Comparison of ENCODE assay signal across 7 cellular contexts in genomic region chr16:4475880-4476790, GRCh38. TPM values are rescaled to one million over a fixed set of nuclear protein-coding genes. Genes with fewer than 3 reads are reported as not detected.
A peak's percentile ranks its signal among the peaks of the same experiment; 100 is the strongest.
DNase-seq lines count a peak whose midpoint lies in the region; ATAC-seq and TF ChIP-seq lines count a peak whose summit lies in the region.

Gene HMOX2 (plus strand): TSS chr16:4476398. CDS start chr16:4505525, 29,127 bp downstream.

- ATAC-seq in GM18505 (IDR thresholded peaks at IDR 0.05; ENCODE audit: unreplicated experiment) (peak; percentile 79), HG02970 (IDR thresholded peaks at IDR 0.05; ENCODE audit: low FRiP score, unreplicated experiment) (peak; percentile 87)

- H3K4me3 ChIP-seq in astrocyte of the cerebellum (ENCODE audit: low read depth, low read length) (peak within 1 kb of the TSS; percentile 95), hepatocyte (peak within 1 kb of the TSS; percentile 72), retinal pigment epithelial cell (ENCODE audit: low read length) (peak within 1 kb of the TSS; percentile 75)

- peak; percentile 94 for TF ChIP-seq POLR2A in GM18505 (IDR thresholded peaks at IDR 0.05; ENCODE audit: borderline replicate concordance, extremely low read depth, insufficient read depth, insufficient read length)

- peaks cover 56% of the 10 kb centered on the region for H3K79me2 ChIP-seq in hepatocyte

- peak; percentile 88 for DNase-seq in NCI-H2029 (lab: John Stamatoyannopoulos, UW)
- DNase-seq in T-helper 22 cell (ENCODE audit: low read depth), result peak; percentile 83
- peak; percentile 47 for DNase-seq in astrocyte of the cerebellum (ENCODE audit: low read depth)
- DNase-seq in hepatocyte (ENCODE audit: low spot score), result peak; percentile 97
- peak; percentile 71 for DNase-seq in retinal pigment epithelial cell (ENCODE audit: low read depth)

- H2AFZ ChIP-seq in hepatocyte, result peak within 1 kb of the TSS; percentile 79

- no peaks in the 10 kb centered on the region for H3K36me3 ChIP-seq in hepatocyte (replicated peaks; ENCODE audit: insufficient read depth, low read depth)

- peak within 1 kb of the TSS; percentile 87 for H3K4me2 ChIP-seq in hepatocyte

- H3K9me2 ChIP-seq in hepatocyte (replicated peaks; ENCODE audit: insufficient read depth), result no peaks in the 10 kb centered on the region

- H4K20me1 ChIP-seq in hepatocyte (ENCODE audit: insufficient read depth, poor library complexity, severe bottlenecking), result peaks cover 9% of the 10 kb centered on the region

- H3K9me3 ChIP-seq in hepatocyte (ENCODE audit: low read depth), result no peaks in the 10 kb centered on the region

- no peaks in the 10 kb centered on the region for H3K4me1 ChIP-seq in hepatocyte (ENCODE audit: insufficient read depth)

- TF ChIP-seq CTCF in astrocyte of the cerebellum (IDR thresholded peaks at IDR 0.05; ENCODE audit: low read depth, low read length, missing control alignments) (peak; percentile 54), hepatocyte (IDR thresholded peaks at IDR 0.05; ENCODE audit: poor library complexity) (peak; percentile 53), retinal pigment epithelial cell (conservative IDR thresholded peaks at IDR 0.05; ENCODE audit: low read depth, low read length) (peak; percentile 38)

- in situ Hi-C loops in astrocyte of the cerebellum (cut with HindIII; ENCODE audit: low sequenced_read_pairs), result no loop called here

- WGBS in hepatocyte (ENCODE audit: low lambda C conversion rate, missing lambda C conversion rate), result 14% methylated on average over 60 of the region's 70 CpGs

- no peaks in the 10 kb centered on the region for H3K27me3 ChIP-seq in hepatocyte

- peak within 1 kb of the TSS; percentile 95 for H3K27ac ChIP-seq in hepatocyte

RNA-seq across cellular contexts. Expression of gene HMOX2, which starts in this region (rescaled TPM):
- total RNA-seq in hepatocyte, result 57.7 and 68.8 TPM in 2 replicates
- polyA plus RNA-seq in hepatocyte, result 108 TPM in 2 replicates

Comparison
In these comparisons a context has a peak if more than half of its experiments do, and no peak if none do; other contexts are left out.
1. Peak in every context shown above with its lines: DNase-seq, ATAC-seq, H3K4me3 ChIP-seq and H3K27ac ChIP-seq.
2. DNase-seq: peak in every context shown above with its lines; median percentile 97 in hepatocyte; 88 in NCI-H2029; 83 in T-helper 22 cell; 71 in retinal pigment epithelial cell; 47 in astrocyte of the cerebellum.